Comparison of ENCODE assay signal across 8 cellular contexts in genomic region chr10:6050801-6051445, GRCh38. TPM values are rescaled to one million over a fixed set of nuclear protein-coding genes. Genes with fewer than 3 reads are reported as not detected.
A peak's percentile ranks its signal among the peaks of the same experiment; 100 is the strongest.
DNase-seq lines count a peak whose midpoint lies in the region; ATAC-seq and TF ChIP-seq lines count a peak whose summit lies in the region.

No MANE protein-coding gene starts in this region.

- peaks cover 24% of the 10 kb centered on the region for H3K4me1 ChIP-seq in mucosa of stomach (ENCODE audit: control insufficient read depth, insufficient read depth, low read length)

- peak overlapping the region; percentile 76 for H3K9ac ChIP-seq in mucosa of stomach (ENCODE audit: low read length)

- H3K4me3 ChIP-seq in Jurkat, Clone E6-1 (ENCODE audit: low read length): peak overlapping the region; percentile 43
- H3K4me3 ChIP-seq in coronary artery: peak overlapping the region; percentile 70
- peak overlapping the region; percentile 69 for H3K4me3 ChIP-seq in mucosa of stomach (ENCODE audit: low read length)

- H3K27me3 ChIP-seq in mucosa of stomach (ENCODE audit: control insufficient read depth, insufficient read depth, low read length): no peaks in the 10 kb centered on the region

- no peaks in the 10 kb centered on the region for H3K9me3 ChIP-seq in mucosa of stomach (ENCODE audit: control insufficient read depth, low read length)

- DNase-seq in ELR (ENCODE audit: low read depth) (peak; percentile 31), coronary artery (ENCODE audit: low spot score) (no peak), NCI-H2171 treated with DMSO at 0.1 percent for 48 hours (lab: John Stamatoyannopoulos, UW) (no peak)
- peak; percentile 80 for DNase-seq in Jurkat, Clone E6-1 (ENCODE audit: low read depth, low spot score)
- peak; percentile 92 for DNase-seq in activated CD4-positive, alpha-beta T cell treated with anti-CD3 and anti-CD28 coated beads for 48 hours
- peak; percentile 93 for DNase-seq in stimulated activated naive CD4-positive, alpha-beta T cell treated with Interleukin-2 at 50 U/mL for 16 hours (lab: John Stamatoyannopoulos, UW)

- TF ChIP-seq CTCF in coronary artery (IDR thresholded peaks at IDR 0.05): no peak

- no peaks in the 10 kb centered on the region for H3K36me3 ChIP-seq in mucosa of stomach (ENCODE audit: control insufficient read depth, insufficient read depth, low read length)

- peak overlapping the region; percentile 20 to 69 for H3K27ac ChIP-seq in coronary artery

- peak; percentile 70 for ATAC-seq in GM21529 (IDR thresholded peaks at IDR 0.05; ENCODE audit: unreplicated experiment)

RNA-seq across cellular contexts. Expression of gene IL2RA, which starts 11.2 kb away (rescaled TPM):
- not detected for polyA plus RNA-seq in Jurkat, Clone E6-1 (2012; ENCODE audit: insufficient read depth, insufficient read length)

RNA-seq across cellular contexts. Expression of gene RBM17, which starts 37.9 kb away (rescaled TPM):
- polyA plus RNA-seq in Jurkat, Clone E6-1 (2012; ENCODE audit: insufficient read depth, insufficient read length): 223 TPM

Comparison
In these comparisons a context has a peak if more than half of its experiments do, and no peak if none do; other contexts are left out.
1. DNase-seq: peak in ELR (single experiment), Jurkat, Clone E6-1 (single experiment), activated CD4-positive, alpha-beta T cell treated with anti-CD3 and anti-CD28 coated beads for 48 hours (single experiment) and stimulated activated naive CD4-positive, alpha-beta T cell treated with Interleukin-2 at 50 U/mL for 16 hours (single experiment); none in coronary artery (single experiment) and NCI-H2171 treated with DMSO at 0.1 percent for 48 hours (single experiment).
2. Peak in every context shown above with its lines, with median percentiles within 50 percentile points of each other: H3K4me3 ChIP-seq.